Comparison of ENCODE assay signal across 25 cellular contexts in the genomic region with DNA sequence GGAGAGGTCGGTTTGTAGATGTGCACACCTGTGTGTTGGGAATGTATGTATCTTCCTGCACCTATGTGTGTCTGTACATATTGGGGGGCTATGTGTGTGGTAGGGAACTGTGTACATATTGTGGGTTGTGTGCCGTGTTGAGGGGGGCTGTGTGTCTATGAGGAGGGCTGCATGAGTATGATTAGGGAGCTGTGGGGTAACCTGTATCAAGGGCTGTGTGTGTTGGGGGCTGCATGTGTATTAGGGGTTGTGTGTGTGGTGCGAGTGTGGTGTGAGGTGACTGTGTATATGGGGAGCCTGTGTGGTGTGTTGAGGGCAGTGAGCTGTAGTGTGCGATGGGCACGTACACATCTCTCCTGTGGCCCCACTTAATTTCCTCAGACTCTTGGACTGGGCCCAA. TPM values are rescaled to one million over a fixed set of nuclear protein-coding genes. Genes with fewer than 3 reads are reported as not detected.
"Had no signal": no experiment of that assay in that cellular context is flagged by ENCODE, and none has a peak within 500 bp of the region (broad histone marks: within the 10 kb centered on the region; RNA-seq: fewer than 3 reads in every experiment).

No MANE protein-coding gene starts in this region.

- H3K27ac Mint-ChIP-seq: activated naive CD4-positive, alpha-beta T cell treated with anti-CD3 and anti-CD28 coated beads, Interleukin-2, amount 50 U/mL, for 24 hours; activated T-cell treated with anti-CD3 and anti-CD28 coated beads, Interleukin-2, amount 50 U/mL, for 72 hours; progenitor cell of endocrine pancreas; stimulated activated naive CD8-positive, alpha-beta T cell treated with anti-CD3 and anti-CD28 coated beads, Interleukin-15, Interleukin-2, amounts not matched to agents 100 ng/mL and 50 ng/mL, for 24 hours had no signal

- H3K9me3 Mint-ChIP-seq: activated naive CD4-positive, alpha-beta T cell treated with anti-CD3 and anti-CD28 coated beads, Interleukin-2, amount 50 U/mL, for 24 hours; activated T-cell treated with anti-CD3 and anti-CD28 coated beads, Interleukin-2, amount 50 U/mL, for 72 hours; stimulated activated naive CD8-positive, alpha-beta T cell treated with anti-CD3 and anti-CD28 coated beads, Interleukin-15, Interleukin-2, amounts not matched to agents 100 ng/mL and 50 ng/mL, for 24 hours had no signal

- DNase-seq: activated CD4-positive, alpha-beta T cell treated with anti-CD3 and anti-CD28 coated beads, Interleukin-2, amount 50 U/mL, for 4 hours; activated CD8-positive, alpha-beta memory T cell treated with anti-CD3 and anti-CD28 coated beads, Interleukin-2, amount 50 U/mL, for 48 hours; activated gamma-delta T cell; activated T-cell treated with anti-CD3 and anti-CD28 coated beads, Interleukin-2, amount 50 U/mL, for 72 hours; anterior cingulate cortex; body of pancreas; foreskin fibroblast; heart right ventricle; islet precursor cell; left colon; mesenchymal stem cell; mucosa of descending colon; retina; stimulated activated CD4-positive, alpha-beta T cell treated with anti-CD3 and anti-CD28 coated beads, Interleukin-4, amount 100 ng/mL, for 1 hour; substantia nigra; SW 1271; thyroid gland had no signal

- H3K4me1 ChIP-seq: heart right ventricle had no signal

- H3K9me3 ChIP-seq: body of pancreas, heart right ventricle, mucosa of descending colon, thyroid gland had no signal

- H3K36me3 ChIP-seq: cardiac muscle cell, heart right ventricle, thyroid gland had no signal

- ATAC-seq: activated T-cell treated with anti-CD3 and anti-CD28 coated beads, Interleukin-2, amount 50 U/mL, for 72 hours; body of pancreas; heart right ventricle; left colon; mucosa of descending colon had no signal

- H3K27ac ChIP-seq: body of pancreas, cardiac muscle cell, heart right ventricle, thyroid gland had no signal

- H3K36me3 Mint-ChIP-seq: activated naive CD4-positive, alpha-beta T cell treated with anti-CD3 and anti-CD28 coated beads, Interleukin-2, amount 50 U/mL, for 24 hours had no signal

- H3K4me3 ChIP-seq: body of pancreas, cardiac muscle cell, heart right ventricle, mucosa of descending colon, thyroid gland had no signal

- H3K4me3 Mint-ChIP-seq: stimulated activated naive CD8-positive, alpha-beta T cell treated with anti-CD3 and anti-CD28 coated beads, Interleukin-15, Interleukin-2, amounts not matched to agents 100 ng/mL and 50 ng/mL, for 24 hours had no signal

RNA-seq across cellular contexts. Expression of gene PAX2, which starts 22.2 kb away (rescaled TPM):
- total RNA-seq: activated CD8-positive, alpha-beta memory T cell treated with anti-CD3 and anti-CD28 coated beads for 36 hours; cardiac muscle cell; fibroblast of lung; heart right ventricle; left colon; lower leg skin; mucosa of descending colon; progenitor cell of endocrine pancreas; thyroid gland; urinary bladder had no signal
